In the genomic region with DNA sequence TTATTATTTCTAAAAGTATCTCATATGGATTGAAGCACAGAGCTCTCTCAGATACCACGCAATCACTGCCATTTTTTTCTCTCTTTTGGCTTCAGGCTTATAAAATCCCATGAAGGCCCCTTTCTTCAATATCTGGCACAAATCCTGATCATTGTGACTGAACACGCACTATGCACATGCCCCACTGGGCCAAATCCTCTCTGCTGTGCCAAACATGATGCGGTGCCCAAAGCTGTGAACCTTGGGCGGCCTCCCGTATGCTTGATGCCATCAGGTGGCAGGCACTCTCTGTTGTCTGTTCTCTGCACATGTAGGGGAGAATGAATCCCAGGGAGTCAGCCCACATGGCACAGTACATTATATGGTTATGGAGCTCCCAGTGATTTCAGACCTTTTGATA, we compare ENCODE assay signal across 14 cellular contexts.
DNase-seq lines count a peak whose midpoint lies in the region; ATAC-seq lines count a peak whose summit lies in the region.
"Had no signal": no experiment of that assay in that cellular context is flagged by ENCODE, and none has a peak within 500 bp of the region (broad histone marks: within the 10 kb centered on the region; RNA-seq: fewer than 3 reads in every experiment).

No MANE protein-coding gene starts in this region.

- intact Hi-C loops in sciatic nerve (cut with DNase I): no loop called here

- in situ Hi-C loops in SK-MEL-5 (cut with HindIII; ENCODE audit: low pct_unique_long_range_greater_than_20kb, low sequenced_read_pairs): no loop called here

- DNase-seq in Ammon's horn (ENCODE audit: low spot score) (peak; percentile 24), SK-MEL-5 (ENCODE audit: low read depth, low spot score) (peak; percentile 52), medulla oblongata (ENCODE audit: extremely low spot score) (peak; percentile 34), sciatic nerve (ENCODE audit: low spot score) (no peak), NCI-H774 (lab: John Stamatoyannopoulos, UW) (no peak)
- DNase-seq: ACHN; Calu3; CD4-positive, alpha-beta T cell; DMS 273 treated with DMSO at 0.1 percent for 48 hours; DMS79; H7 had no signal

- ATAC-seq in sciatic nerve: peak; percentile 46
- no peak for ATAC-seq in HG03159 (IDR thresholded peaks at IDR 0.05; ENCODE audit: unreplicated experiment)
- ATAC-seq in HG03095 (IDR thresholded peaks at IDR 0.05; ENCODE audit: unreplicated experiment): no peak
- ATAC-seq: GM23338 had no signal

Comparison
In these comparisons a context has a peak if more than half of its experiments do, and no peak if none do; other contexts are left out.
1. DNase-seq: peak in Ammon's horn (single experiment), SK-MEL-5 (single experiment) and medulla oblongata (single experiment); none in sciatic nerve (single experiment) and NCI-H774 (single experiment).